ENCODE assay signal across 22 cellular contexts in the genomic region with DNA sequence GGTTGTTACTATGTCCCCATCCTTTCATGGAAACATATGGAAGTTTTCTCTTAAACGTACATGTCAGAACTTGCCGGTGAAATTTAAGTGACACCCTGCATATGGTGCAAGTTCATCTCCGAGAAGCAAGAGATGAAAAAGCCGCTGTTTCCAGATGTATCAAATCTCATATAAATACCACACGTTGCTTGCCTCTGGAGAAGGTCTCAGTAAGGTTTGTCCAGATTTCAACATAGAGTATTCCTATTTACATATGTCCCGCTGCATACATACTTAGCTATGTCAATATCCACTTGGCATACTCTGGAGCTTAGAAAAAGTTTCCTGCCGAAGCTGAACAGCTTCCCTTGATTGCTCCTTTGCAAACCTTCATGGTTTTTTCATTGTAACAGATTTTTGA.
DNase-seq lines count a peak whose midpoint lies in the region; ATAC-seq and TF ChIP-seq lines count a peak whose summit lies in the region.
"Had no signal": no experiment of that assay in that cellular context is flagged by ENCODE, and none has a peak within 500 bp of the region (broad histone marks: within the 10 kb centered on the region; RNA-seq: fewer than 3 reads in every experiment).

No MANE protein-coding gene starts in this region.

- no peak overlapping the region for H2AK5ac ChIP-seq in H9 (ENCODE audit: insufficient read length, low read length)
- H2AK5ac ChIP-seq in mesendoderm (ENCODE audit: low read length) = no peak overlapping the region

- H3K9me3 ChIP-seq in H9 (ENCODE audit: control insufficient read depth, low read depth, low read length) = no peaks in the 10 kb centered on the region
- H3K9me3 ChIP-seq in WERI-Rb-1 (ENCODE audit: severe bottlenecking) = no peaks in the 10 kb centered on the region
- H3K9me3 ChIP-seq: uterus had no signal

- H3K4me1 Mint-ChIP-seq in H9 = peaks cover 69% of the 10 kb centered on the region in 2 experiments

- DNase-seq in DMS 273 (lab: John Stamatoyannopoulos, UW; ENCODE audit: unreplicated experiment) (peak; percentile 61), H9 (no peak), WERI-Rb-1 (no peak), mesendoderm (no peak)
- DNase-seq: activated CD8-positive, alpha-beta memory T cell treated with anti-CD3 and anti-CD28 coated beads, Interleukin-2, amount 10 ng/mL, durations not matched to agents 7 days and 5 days; activated effector memory CD4-positive, alpha-beta T cell treated with anti-CD3 and anti-CD28 coated beads, Interleukin-2, amount 50 U/mL, for 16 hours; AML-193; amygdala; central memory CD4-positive, alpha-beta T cell; effector CD4-positive, alpha-beta T cell; GF-D8; glutamatergic neuron; GM23248; NCI-H1930; stimulated activated CD4-positive, alpha-beta T cell treated with anti-CD3 and anti-CD28 coated beads, Interleukin-4, amount 100 ng/mL, for 1 hour; substantia nigra; T-helper 2 cell; uterus had no signal

- no peaks in the 10 kb centered on the region for H3K27me3 Mint-ChIP-seq in H9 (ENCODE audit: low read depth)

- H3K4me1 ChIP-seq in H9 (ENCODE audit: insufficient read depth, low read length) (peaks cover 22% of the 10 kb centered on the region; the same call in 1 of the 2 replicates), mesendoderm (ENCODE audit: control insufficient read depth, low read depth, low read length) (peaks cover 14% of the 10 kb centered on the region)
- H3K4me1 ChIP-seq: uterus had no signal

- no peak overlapping the region for H3K4me3 ChIP-seq in WERI-Rb-1 (ENCODE audit: low read depth, low read length)
- no peak overlapping the region for H3K4me3 ChIP-seq in mesendoderm (ENCODE audit: low read length)
- H3K4me3 ChIP-seq: GM23248, uterus had no signal

- H3T11ph ChIP-seq in H9 (ENCODE audit: low read length) = no peak overlapping the region

- no peaks in the 10 kb centered on the region for H3K9me3 Mint-ChIP-seq in H9

- no peak overlapping the region for H4K8ac ChIP-seq in H9 (replicated peaks; ENCODE audit: insufficient read length, low read depth, low read length)
- H4K8ac ChIP-seq in mesendoderm (ENCODE audit: low read depth, low read length) = no peak overlapping the region

- H3K27ac ChIP-seq in H9 (ENCODE audit: insufficient read length, low read depth, low read length) = no peak overlapping the region
- peak overlapping the region; percentile 50 for H3K27ac ChIP-seq in WERI-Rb-1
- no peak overlapping the region for H3K27ac ChIP-seq in mesendoderm (ENCODE audit: low read depth, low read length)
- H3K27ac ChIP-seq: GM23248, uterus had no signal

- no peak overlapping the region for H4K5ac ChIP-seq in H9 (ENCODE audit: insufficient read length, low read depth, low read length)
- no peak overlapping the region for H4K5ac ChIP-seq in mesendoderm (ENCODE audit: low read length)

- H4K91ac ChIP-seq in H9 (ENCODE audit: insufficient read length, low read depth, low read length) = no peak overlapping the region

- no peak overlapping the region for H3K14ac ChIP-seq in H9 (ENCODE audit: insufficient read depth, low read length)

- H3K27ac Mint-ChIP-seq in H9 = peak overlapping the region in 2 of 3 experiments; percentile 48 to 66; a peak in 2 of 7 replicates

- H4K20me1 ChIP-seq in H9 (ENCODE audit: control insufficient read depth, insufficient read depth, insufficient read length) = no peaks in the 10 kb centered on the region

- H3K9ac ChIP-seq in H9 (ENCODE audit: extremely low read depth, insufficient read length, low read length) = no peak overlapping the region
- no peak overlapping the region for H3K9ac ChIP-seq in mesendoderm (ENCODE audit: low read length)
- H3K9ac ChIP-seq: GM23248 had no signal

- H3K4me3 Mint-ChIP-seq in H9 = no peak overlapping the region
- H3K4me3 Mint-ChIP-seq: activated CD8-positive, alpha-beta memory T cell treated with anti-CD3 and anti-CD28 coated beads, Interleukin-2, amount 10 ng/mL, durations not matched to agents 7 days and 5 days had no signal

- ATAC-seq in GM19467 (IDR thresholded peaks at IDR 0.05; ENCODE audit: unreplicated experiment) (no peak), GM18511 (IDR thresholded peaks at IDR 0.05; ENCODE audit: unreplicated experiment) (no peak), GM18502 (IDR thresholded peaks at IDR 0.05; ENCODE audit: poor library complexity, unreplicated experiment) (no peak)
- ATAC-seq: activated CD8-positive, alpha-beta memory T cell treated with anti-CD3 and anti-CD28 coated beads, Interleukin-2, amount 10 ng/mL, durations not matched to agents 7 days and 5 days; esophagus mucosa had no signal

- no peak overlapping the region for H2BK15ac ChIP-seq in H9 (ENCODE audit: low read depth, low read length)
- no peak overlapping the region for H2BK15ac ChIP-seq in mesendoderm (replicated peaks; ENCODE audit: low read depth)

- H2BK120ac ChIP-seq in H9 (ENCODE audit: low read depth, low read length, poor library complexity, severe bottlenecking) (no peak overlapping the region), mesendoderm (ENCODE audit: low read depth, low read length) (no peak overlapping the region)

- no CpG with 5 or more reads among the region's 7 CpGs for WGBS in H9 (ENCODE audit: extremely low coverage, insufficient read length, low lambda C conversion rate)
- no CpG with 5 or more reads among the region's 7 CpGs for WGBS in mesendoderm (ENCODE audit: extremely low coverage, insufficient coverage, low lambda C conversion rate)

- H3K18ac ChIP-seq in H9 (ENCODE audit: insufficient read length, low read depth, low read length) (no peak overlapping the region), mesendoderm (ENCODE audit: low read length) (peak overlapping the region; percentile 8)

- H2BK20ac ChIP-seq in H9 (ENCODE audit: low read depth, low read length, poor library complexity, severe bottlenecking) = no peak overlapping the region

- no peaks in the 10 kb centered on the region for H3K36me3 Mint-ChIP-seq in H9 (ENCODE audit: insufficient read depth in 1 of 3, low read depth in 3 of 3)
- H3K36me3 Mint-ChIP-seq: activated CD8-positive, alpha-beta memory T cell treated with anti-CD3 and anti-CD28 coated beads, Interleukin-2, amount 10 ng/mL, durations not matched to agents 7 days and 5 days had no signal

- H2BK5ac ChIP-seq in H9 (ENCODE audit: insufficient read length, low read length) (no peak overlapping the region), mesendoderm (ENCODE audit: low read length) (no peak overlapping the region)

- no peaks in the 10 kb centered on the region for H3K79me1 ChIP-seq in H9 (ENCODE audit: insufficient read depth, low read depth, low read length, poor library complexity, severe bottlenecking)
- no peaks in the 10 kb centered on the region for H3K79me1 ChIP-seq in mesendoderm (ENCODE audit: low read length)

- H2BK12ac ChIP-seq in H9 (ENCODE audit: insufficient read length, low read depth, low read length) = no peak overlapping the region

- H3K27me3 ChIP-seq in H9 (ENCODE audit: insufficient read depth, low read length) (no peaks in the 10 kb centered on the region), WERI-Rb-1 (ENCODE audit: insufficient read depth, low read depth, severe bottlenecking) (no peaks in the 10 kb centered on the region), mesendoderm (ENCODE audit: insufficient read depth, low read length, poor library complexity) (no peaks in the 10 kb centered on the region)
- H3K27me3 ChIP-seq: uterus had no signal

- H3K36me3 ChIP-seq in WERI-Rb-1 = no peaks in the 10 kb centered on the region
- H3K36me3 ChIP-seq in mesendoderm (ENCODE audit: control insufficient read depth, insufficient read depth, low read length) = no peaks in the 10 kb centered on the region
- H3K36me3 ChIP-seq: uterus had no signal

- H3K56ac ChIP-seq in H9 (ENCODE audit: insufficient read length, low read depth, low read length) (no peak overlapping the region), mesendoderm (ENCODE audit: low read length) (no peak overlapping the region)

- H3K4me2 ChIP-seq in H9 (ENCODE audit: insufficient read depth, insufficient read length, low read length) (no peak overlapping the region), mesendoderm (ENCODE audit: low read length) (no peak overlapping the region)

- no peak overlapping the region for H2AFZ ChIP-seq in H9 (ENCODE audit: low read length)
- H2AFZ ChIP-seq: GM23248 had no signal

- H3K23me2 ChIP-seq in H9 (ENCODE audit: insufficient read length, low read depth, low read length, poor library complexity, severe bottlenecking) = no peaks in the 10 kb centered on the region

- H3K23ac ChIP-seq in H9 (ENCODE audit: insufficient read length, low read depth, low read length) (no peak overlapping the region), mesendoderm (ENCODE audit: low read length) (no peak overlapping the region)

- H3K79me2 ChIP-seq in H9 (ENCODE audit: insufficient read depth, low read length) = no peaks in the 10 kb centered on the region
- H3K79me2 ChIP-seq in mesendoderm (ENCODE audit: control insufficient read depth, insufficient read depth, low read length) = no peaks in the 10 kb centered on the region

- H3K4ac ChIP-seq in H9 (ENCODE audit: low read depth, low read length) = no peak overlapping the region
- H3K4ac ChIP-seq in mesendoderm (ENCODE audit: low read depth, low read length) = peak overlapping the region; percentile 8

- TF ChIP-seq CTCF in H9 (conservative IDR thresholded peaks at IDR 0.05) (no peak), WERI-Rb-1 (IDR thresholded peaks at IDR 0.05; ENCODE audit: low read depth, low read length) (no peak)
